ENCODE assay signal across 18 cellular contexts in genomic region chr22:38014083-38014482, GRCh38. TPM values are rescaled to one million over a fixed set of nuclear protein-coding genes. Genes with fewer than 3 reads are reported as not detected.
DNase-seq lines count a peak whose midpoint lies in the region; TF ChIP-seq lines count a peak whose summit lies in the region.
"Had no signal": no experiment of that assay in that cellular context is flagged by ENCODE, and none has a peak within 500 bp of the region (broad histone marks: within the 10 kb centered on the region; RNA-seq: fewer than 3 reads in every experiment).

No MANE protein-coding gene starts in this region.

- no peak for TF ChIP-seq POLR2A in tibial nerve (IDR thresholded peaks at IDR 0.05)

- H3K9me3 ChIP-seq in tibial nerve, result no peaks in the 10 kb centered on the region
- H3K9me3 ChIP-seq: A549, Caco-2 had no signal

- CTCF ChIA-PET in HEK293T (lab: Yijun Ruan, JAX), result interaction anchor here (0.7 kb wide), 1 partner anchor 131 kb away, joined by 3 read pairs; no protein-coding TSS in a partner anchor

- H3K27me3 ChIP-seq in dorsolateral prefrontal cortex (no peaks in the 10 kb centered on the region), tibial nerve (no peaks in the 10 kb centered on the region)
- H3K27me3 ChIP-seq: BLaER1 treated with 17β-estradiol and CSF1 and Interleukin-3, amounts not matched to agents 10 nM and 100 nM had no signal

- peaks cover 0 to 3% (median 0%) of the 10 kb centered on the region in 3 donors for H3K36me3 ChIP-seq in tibial nerve
- H3K36me3 ChIP-seq: BLaER1 treated with 17β-estradiol and CSF1 and Interleukin-3, amounts not matched to agents 10 nM and 100 nM had no signal

- TF ChIP-seq CTCF in dorsolateral prefrontal cortex (IDR thresholded peaks at IDR 0.05 in 54 of 56, conservative IDR thresholded peaks at IDR 0.05 in 2 of 56; ENCODE audit: low read depth in 1 of 56, partially characterized antibody in 56 of 56) (no peak), tibial nerve (IDR thresholded peaks at IDR 0.05) (no peak)

- POLR2A ChIA-PET in HEK293T (lab: Yijun Ruan, JAX), result no interaction called here

- WGBS in tibial nerve, 2 donors, result 89 to 96% methylated on average over 1 of the region's 1 CpG

- peaks cover 0 to 41% (median 28%) of the 10 kb centered on the region in 4 donors for H3K4me1 ChIP-seq in tibial nerve
- H3K4me1 ChIP-seq: A549, Caco-2 had no signal

- TF ChIP-seq EP300 in tibial nerve (IDR thresholded peaks at IDR 0.05), result no peak

- H3K4me3 ChIP-seq in dorsolateral prefrontal cortex, result no peak overlapping the region
- H3K4me3 ChIP-seq in tibial nerve, result no peak overlapping the region
- H3K4me3 ChIP-seq: A549; BLaER1 treated with 17β-estradiol and CSF1 and Interleukin-3, amounts not matched to agents 10 nM and 100 nM had no signal

- H3K27ac ChIP-seq in dorsolateral prefrontal cortex, result peak overlapping the region in 50 of 59 donors; percentile 91 to 100 (median 99)
- H3K27ac ChIP-seq in tibial nerve, result peak overlapping the region in 3 of 4 donors; percentile 75 to 96 (median 93)
- no peak overlapping the region for H3K27ac ChIP-seq in caudate nucleus (ENCODE audit: low read depth, low read length)
- H3K27ac ChIP-seq: 22Rv1; A549; BLaER1 treated with 17β-estradiol and CSF1 and Interleukin-3, amounts not matched to agents 10 nM and 100 nM; C4-2B had no signal

- DNase-seq in HEK293T (ENCODE audit: extremely low spot score) (no peak), dorsolateral prefrontal cortex (no peak), tibial nerve (ENCODE audit: low spot score in 2 of 2) (no peak), NCI-H446 (lab: John Stamatoyannopoulos, UW) (no peak), caudate nucleus (lab: John Stamatoyannopoulos, UW) (no peak)
- DNase-seq: AML-193; Caco-2; Calu3; CD4-positive, alpha-beta T cell; CD8-positive, alpha-beta T cell; DMS79 treated with DMSO at 0.1 percent for 48 hours; GF-D8 had no signal

- intact Hi-C loops in dorsolateral prefrontal cortex (cut with DNase I), result no loop called here

TF ChIP-seq in HEK293T, 16 proteins besides CTCF, POLR2A, EP300 and RAD21:
- TF ChIP-seq ARNT (IDR thresholded peaks at IDR 0.05) (no peak), ZNF384 (IDR thresholded peaks at IDR 0.05) (peak; percentile 72)

RNA-seq across cellular contexts. Expression of gene SOX10, which starts 29.7 kb away (rescaled TPM):
- total RNA-seq in dorsolateral prefrontal cortex (100 to 1,000 TPM in 35 of 120 experiments, 10 to 100 TPM in 85; 19.6 to 299 (median 76.3) TPM), tibial nerve (10 to 100 TPM; 59.9 to 94.0 (median 84.2) TPM)
- total RNA-seq: A172; B cell; Caco-2; Calu3; CD4-positive, alpha-beta T cell; CD8-positive, alpha-beta T cell had no signal

RNA-seq across cellular contexts. Expression of gene PICK1, which starts 43.1 kb away (rescaled TPM):
- total RNA-seq in dorsolateral prefrontal cortex (100 to 1,000 TPM in 12 of 120 experiments, 10 to 100 TPM in 108; 45.5 to 186 (median 75.9) TPM), tibial nerve (10 to 100 TPM; 32.1 to 49.8 (median 44.2) TPM)
